ENCODE assay signal across 19 cellular contexts in genomic region chr5:142886211-142886610, GRCh38.
"Had no signal": no experiment of that assay in that cellular context is flagged by ENCODE, and none has a peak within 500 bp of the region (broad histone marks: within the 10 kb centered on the region; RNA-seq: fewer than 3 reads in every experiment).

No MANE protein-coding gene starts in this region.

- H3K36me3 Mint-ChIP-seq: activated naive CD8-positive, alpha-beta T cell; memory B cell; stimulated activated memory B cell treated with anti-CD40 and anti-IgM and Interleukin-4, amounts not matched to agents 10 μg/mL and 1 μg/mL and 100 μg/mL, for 72 hours; WTC11 had no signal

- ATAC-seq: activated CD8-positive, alpha-beta T cell treated with anti-CD3 and anti-CD28 coated beads, Interleukin-2, amount 10 ng/mL, durations not matched to agents 7 days and 5 days; activated T-cell treated with anti-CD3 and anti-CD28 coated beads, Interleukin-2, amount 50 U/mL, for 72 hours; left ventricle myocardium superior; mucosa of descending colon; naive thymus-derived CD4-positive, alpha-beta T cell; stimulated activated memory B cell treated with anti-CD40 and anti-IgM and Interleukin-4, amounts not matched to agents 10 μg/mL and 1 μg/mL and 100 μg/mL, for 72 hours; WTC11 had no signal

- H3K4me3 ChIP-seq: breast epithelium, hepatocyte, mucosa of descending colon, thyroid gland had no signal

- H3K27ac Mint-ChIP-seq: activated CD8-positive, alpha-beta T cell treated with anti-CD3 and anti-CD28 coated beads, Interleukin-2, amount 10 ng/mL, durations not matched to agents 7 days and 5 days; activated naive CD8-positive, alpha-beta T cell; memory B cell; naive thymus-derived CD4-positive, alpha-beta T cell; stimulated activated memory B cell treated with anti-CD40 and anti-IgM and Interleukin-4, amounts not matched to agents 10 μg/mL and 1 μg/mL and 100 μg/mL, for 72 hours; T-helper 1 cell treated with Interleukin-12 subunit alpha and Interleukin-12 subunit beta and Interleukin-4 antibody, amounts not matched to agents 30 μg/mL and 1 μg/mL, for 36 hours; WTC11 had no signal

- H3K4me3 Mint-ChIP-seq: activated CD8-positive, alpha-beta T cell treated with anti-CD3 and anti-CD28 coated beads, Interleukin-2, amount 10 ng/mL, durations not matched to agents 7 days and 5 days; activated naive CD8-positive, alpha-beta T cell; activated T-cell treated with anti-CD3 and anti-CD28 coated beads, Interleukin-2, amount 50 U/mL, for 72 hours; memory B cell; naive thymus-derived CD4-positive, alpha-beta T cell; stimulated activated memory B cell treated with anti-CD40 and anti-IgM and Interleukin-4, amounts not matched to agents 10 μg/mL and 1 μg/mL and 100 μg/mL, for 72 hours; T-helper 1 cell treated with Interleukin-12 subunit alpha and Interleukin-12 subunit beta and Interleukin-4 antibody, amounts not matched to agents 30 μg/mL and 1 μg/mL, for 36 hours; WTC11 had no signal

- DNase-seq: activated CD4-positive, alpha-beta T cell treated with anti-CD3 and anti-CD28 coated beads for 48 hours; activated CD8-positive, alpha-beta memory T cell treated with anti-CD3 and anti-CD28 coated beads, Interleukin-2, amount 50 U/mL, for 48 hours; activated CD8-positive, alpha-beta T cell treated with anti-CD3 and anti-CD28 coated beads, Interleukin-2, amount 10 ng/mL, durations not matched to agents 7 days and 5 days; activated gamma-delta T cell; activated T-cell treated with anti-CD3 and anti-CD28 coated beads, Interleukin-2, amount 50 U/mL, for 72 hours; amygdala; dermis blood vessel endothelial cell; left ventricle myocardium superior; mucosa of descending colon; naive thymus-derived CD4-positive, alpha-beta T cell; retina; thyroid gland had no signal

- H3K9me3 Mint-ChIP-seq: activated T-cell treated with anti-CD3 and anti-CD28 coated beads, Interleukin-2, amount 50 U/mL, for 72 hours; memory B cell; naive thymus-derived CD4-positive, alpha-beta T cell; stimulated activated memory B cell treated with anti-CD40 and anti-IgM and Interleukin-4, amounts not matched to agents 10 μg/mL and 1 μg/mL and 100 μg/mL, for 72 hours; T-helper 1 cell treated with Interleukin-12 subunit alpha and Interleukin-12 subunit beta and Interleukin-4 antibody, amounts not matched to agents 30 μg/mL and 1 μg/mL, for 36 hours; WTC11 had no signal
